Comparison of ENCODE assay signal across 8 cellular contexts in the genomic region with DNA sequence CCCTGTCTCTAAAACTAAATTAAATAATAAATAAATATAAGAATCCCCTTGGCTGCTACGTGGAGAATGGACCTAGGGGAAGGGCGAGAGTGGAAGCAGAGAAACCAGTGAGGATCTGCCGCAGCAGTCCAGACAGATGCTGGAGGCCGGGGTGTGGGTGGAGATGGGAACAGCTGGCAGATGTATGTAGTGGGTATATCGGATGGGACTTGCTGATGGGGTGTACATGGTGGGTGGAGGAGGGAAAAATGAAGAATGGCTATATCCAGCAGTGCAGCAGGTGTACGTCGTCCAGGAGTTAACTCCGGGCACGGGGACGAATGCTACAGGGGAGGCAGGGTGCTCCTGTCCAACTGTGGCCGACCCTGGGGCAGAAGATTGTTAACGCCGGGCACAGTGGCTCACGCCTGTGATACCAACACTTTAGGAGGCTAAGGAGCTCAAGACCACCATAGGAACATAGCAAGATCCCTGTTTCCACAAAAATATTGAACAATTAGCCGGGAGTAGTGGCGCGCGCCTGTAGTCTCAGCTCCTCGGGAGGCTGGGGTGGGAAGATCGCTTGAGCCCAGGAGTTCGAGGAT.
DNase-seq lines count a peak whose midpoint lies in the region; ATAC-seq and TF ChIP-seq lines count a peak whose summit lies in the region.

No MANE protein-coding gene starts in this region.

- H3K36me3 Mint-ChIP-seq in nephron (ENCODE audit: low read depth): peaks cover 29% of the 10 kb centered on the region

- H3K9me3 ChIP-seq in KOPT-K1 (ENCODE audit: insufficient read depth, low read length, poor library complexity, severe bottlenecking): no peaks in the 10 kb centered on the region

- peak overlapping the region; percentile 99 to 100 (median 99) for H3K4me3 Mint-ChIP-seq in nephron

- no peak for DNase-seq in coronary artery (ENCODE audit: low spot score)
- DNase-seq in iPS-NIHi7 (ENCODE audit: extremely low spot score): no peak
- no peak for DNase-seq in putamen (ENCODE audit: low spot score)
- no peak for DNase-seq in globus pallidus (ENCODE audit: low spot score)

- no peak for ATAC-seq in GM18861 (IDR thresholded peaks at IDR 0.05; ENCODE audit: unreplicated experiment)

- peaks cover 11% of the 10 kb centered on the region for H3K4me1 Mint-ChIP-seq in nephron

- peak overlapping the region; percentile 59 to 87 (median 60) for H3K27ac Mint-ChIP-seq in nephron

- H3K27ac ChIP-seq in C4-2B: peak overlapping the region; percentile 71
- peak overlapping the region; percentile 41 for H3K27ac ChIP-seq in KOPT-K1 (ENCODE audit: low read depth, low read length, poor library complexity, severe bottlenecking)
- H3K27ac ChIP-seq in coronary artery: no peak overlapping the region

- H3K27me3 Mint-ChIP-seq in nephron (ENCODE audit: low read depth): no peaks in the 10 kb centered on the region

- TF ChIP-seq CTCF in C4-2B (conservative IDR thresholded peaks at IDR 0.05) (no peak), coronary artery (IDR thresholded peaks at IDR 0.05) (no peak), nephron (IDR thresholded peaks at IDR 0.05; ENCODE audit: unreplicated experiment in 3 of 3) (no peak)

- no peaks in the 10 kb centered on the region for H3K9me3 Mint-ChIP-seq in nephron

- peaks cover 8% of the 10 kb centered on the region; the same call in 1 of the 2 replicates for H3K36me3 ChIP-seq in KOPT-K1 (ENCODE audit: insufficient read depth, low read length)

- peak overlapping the region; percentile 91 for H3K4me3 ChIP-seq in coronary artery

Comparison
In these comparisons a context has a peak if more than half of its experiments do, and no peak if none do; other contexts are left out.
1. H3K27ac ChIP-seq: peak in C4-2B (single experiment) and KOPT-K1 (single experiment); none in coronary artery (0 of 2).